In the genomic region with DNA sequence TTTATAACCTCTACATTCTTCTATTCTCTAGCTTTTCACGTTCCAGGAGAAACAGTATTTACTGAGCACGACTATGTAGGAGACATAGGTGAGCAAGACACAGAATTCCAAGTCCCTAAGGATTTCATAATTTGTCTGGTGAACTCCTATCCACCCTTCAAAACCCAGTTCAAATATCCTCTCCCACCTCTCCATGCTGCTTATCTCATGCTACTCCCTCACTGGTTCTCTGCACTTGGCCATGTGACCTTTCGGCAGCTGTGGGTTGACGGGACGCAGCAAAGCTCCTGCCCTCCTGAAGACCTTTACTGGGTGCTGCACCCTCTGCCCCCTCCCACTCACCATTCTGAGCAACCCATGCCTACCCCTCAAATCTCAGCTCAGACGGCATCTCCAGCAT, we compare ENCODE assay signal across 22 cellular contexts.
DNase-seq lines count a peak whose midpoint lies in the region; ATAC-seq and TF ChIP-seq lines count a peak whose summit lies in the region.
"Had no signal": no experiment of that assay in that cellular context is flagged by ENCODE, and none has a peak within 500 bp of the region (broad histone marks: within the 10 kb centered on the region; RNA-seq: fewer than 3 reads in every experiment).

No MANE protein-coding gene starts in this region.

- H3K4me3 ChIP-seq in osteoblast (ENCODE audit: insufficient read depth, low read length) (no peak overlapping the region), upper lobe of right lung (no peak overlapping the region)
- H3K4me3 ChIP-seq: GM23338, SK-N-MC had no signal

- peak overlapping the region; percentile 78 for H3K27ac Mint-ChIP-seq in endothelial cell (ENCODE audit: unreplicated experiment)
- H3K27ac Mint-ChIP-seq: CD8-positive, alpha-beta T cell; GM23338; IgD-negative memory B cell had no signal

- H3K36me3 ChIP-seq in osteoblast (ENCODE audit: insufficient read depth, low read length) (no peaks in the 10 kb centered on the region), upper lobe of right lung (no peaks in the 10 kb centered on the region)

- TF ChIP-seq CTCF in endothelial cell (IDR thresholded peaks at IDR 0.05; ENCODE audit: unreplicated experiment) (no peak), osteoblast (IDR thresholded peaks at IDR 0.05; ENCODE audit: extremely low read depth, low read depth, low read length) (no peak), upper lobe of right lung (IDR thresholded peaks at IDR 0.05) (no peak)

- H3K27me3 ChIP-seq in osteoblast (ENCODE audit: insufficient read depth, low read length), result no peaks in the 10 kb centered on the region
- no peaks in the 10 kb centered on the region for H3K27me3 ChIP-seq in upper lobe of right lung

- no peak for ATAC-seq in upper lobe of right lung
- ATAC-seq in HG03280 (IDR thresholded peaks at IDR 0.05; ENCODE audit: unreplicated experiment), result no peak
- ATAC-seq: CD8-positive, alpha-beta T cell had no signal

- H4K20me1 ChIP-seq in osteoblast (ENCODE audit: insufficient read depth, low read length), result no peaks in the 10 kb centered on the region

- intact Hi-C loops in upper lobe of right lung (cut with DNase I), result no loop called here

- peak; percentile 13 for DNase-seq in activated CD8-positive, alpha-beta memory T cell treated with anti-CD3 and anti-CD28 coated beads, Interleukin-2, amount 50 U/mL, for 48 hours
- no peak for DNase-seq in activated CD8-positive, alpha-beta memory T cell treated with anti-CD3 and anti-CD28 coated beads, Interleukin-2, amount 50 U/mL, for 4 hours
- DNase-seq in endothelial cell (ENCODE audit: low spot score), result no peak
- no peak for DNase-seq in osteoblast (ENCODE audit: insufficient read length, low spot score, missing footprints)
- peak; percentile 5 for DNase-seq in upper lobe of right lung
- DNase-seq in activated naive CD4-positive, alpha-beta T cell treated with anti-CD3 and anti-CD28 coated beads, Interleukin-2, amount 50 U/mL, for 16 hours, result no peak
- DNase-seq in anterior cingulate cortex (lab: John Stamatoyannopoulos, UW), result no peak
- DNase-seq: 8988T; AML-193; C1 segment of cervical spinal cord; CD8-positive, alpha-beta T cell; DMS153; HCEC 1CT; Karpas-422; NCI-H1694 treated with DMSO at 0.1 percent for 48 hours; NCI-H2081 treated with DMSO at 0.1 percent for 48 hours; NCI-H446; NCI-H526 had no signal

- H3K4me1 Mint-ChIP-seq in endothelial cell (ENCODE audit: unreplicated experiment), result peaks cover 52% of the 10 kb centered on the region
- H3K4me1 Mint-ChIP-seq: IgD-negative memory B cell had no signal

- H3K27me3 Mint-ChIP-seq in endothelial cell (ENCODE audit: unreplicated experiment), result peaks cover 22% of the 10 kb centered on the region

- H3K36me3 Mint-ChIP-seq in endothelial cell (ENCODE audit: low read depth, unreplicated experiment), result no peaks in the 10 kb centered on the region
- H3K36me3 Mint-ChIP-seq: CD8-positive, alpha-beta T cell; IgD-negative memory B cell had no signal

- no peaks in the 10 kb centered on the region for H3K9me3 Mint-ChIP-seq in endothelial cell (ENCODE audit: unreplicated experiment)
- H3K9me3 Mint-ChIP-seq: CD8-positive, alpha-beta T cell; GM23338 had no signal

- no peak overlapping the region for H3K4me3 Mint-ChIP-seq in endothelial cell (ENCODE audit: unreplicated experiment)
- H3K4me3 Mint-ChIP-seq: CD8-positive, alpha-beta T cell; GM23338; IgD-negative memory B cell had no signal

- H3K27ac ChIP-seq in osteoblast (ENCODE audit: low read depth, low read length), result peak overlapping the region; percentile 16
- no peak overlapping the region for H3K27ac ChIP-seq in upper lobe of right lung
- H3K27ac ChIP-seq: SK-N-MC had no signal

- H2AFZ ChIP-seq in osteoblast (ENCODE audit: low read length), result no peak overlapping the region
- H2AFZ ChIP-seq: GM23338 had no signal

- H3K4me2 ChIP-seq in osteoblast (ENCODE audit: insufficient read depth, low read length), result no peak overlapping the region
- H3K4me2 ChIP-seq: GM23338 had no signal

- H3K4me1 ChIP-seq in osteoblast (ENCODE audit: insufficient read depth, low read length), result peaks cover 36% of the 10 kb centered on the region
- no peaks in the 10 kb centered on the region for H3K4me1 ChIP-seq in upper lobe of right lung

- H3K9me3 ChIP-seq in osteoblast (ENCODE audit: low read depth, low read length), result no peaks in the 10 kb centered on the region
- H3K9me3 ChIP-seq in upper lobe of right lung, result no peaks in the 10 kb centered on the region

- no peaks in the 10 kb centered on the region for H3K79me2 ChIP-seq in osteoblast (ENCODE audit: insufficient read depth, low read length)

Comparison
In these comparisons a context has a peak if more than half of its experiments do, and no peak if none do; other contexts are left out.
1. DNase-seq: peak in activated CD8-positive, alpha-beta memory T cell treated with anti-CD3 and anti-CD28 coated beads, Interleukin-2, amount 50 U/mL, for 48 hours (single experiment) and upper lobe of right lung (single experiment); none in activated CD8-positive, alpha-beta memory T cell treated with anti-CD3 and anti-CD28 coated beads, Interleukin-2, amount 50 U/mL, for 4 hours (single experiment), endothelial cell (single experiment), osteoblast (single experiment), activated naive CD4-positive, alpha-beta T cell treated with anti-CD3 and anti-CD28 coated beads, Interleukin-2, amount 50 U/mL, for 16 hours (single experiment) and anterior cingulate cortex (0 of 58).